Comparison of ENCODE assay signal across 19 cellular contexts in genomic region chr3:13620281-13620680, GRCh38.
"Had no signal": no experiment of that assay in that cellular context is flagged by ENCODE, and none has a peak within 500 bp of the region (broad histone marks: within the 10 kb centered on the region; RNA-seq: fewer than 3 reads in every experiment).

No MANE protein-coding gene starts in this region.

- H3K4me3 ChIP-seq: dorsolateral prefrontal cortex, lung, prostate gland, right atrium auricular region, smooth muscle cell, thoracic aorta, tibial nerve, upper lobe of left lung had no signal

- H3K27ac Mint-ChIP-seq: memory B cell had no signal

- H3K36me3 Mint-ChIP-seq: natural killer cell treated with Interleukin-12 subunit alpha and Interleukin-12 subunit beta and Interleukin-15 and Interleukin-18, amount 100 ng/mL, for 72 hours had no signal

- H3K9me3 Mint-ChIP-seq: natural killer cell treated with Interleukin-12 subunit alpha and Interleukin-12 subunit beta and Interleukin-15 and Interleukin-18, amount 100 ng/mL, for 72 hours had no signal

- H3K27me3 ChIP-seq: dorsolateral prefrontal cortex, right atrium auricular region, tibial nerve, upper lobe of left lung had no signal

- ATAC-seq: left ventricle myocardium superior; natural killer cell treated with Interleukin-12 subunit alpha and Interleukin-12 subunit beta and Interleukin-15 and Interleukin-18, amount 100 ng/mL, for 72 hours; sciatic nerve; stimulated activated effector memory CD8-positive, alpha-beta T cell treated with anti-CD3 and anti-CD28 coated beads, Interleukin-12 subunit alpha, Interleukin-12 subunit beta, amount 100 ng/mL, for 72 hours had no signal

- H3K4me3 Mint-ChIP-seq: memory B cell; natural killer cell treated with Interleukin-12 subunit alpha and Interleukin-12 subunit beta and Interleukin-15 and Interleukin-18, amount 100 ng/mL, for 72 hours; neural crest cell; stimulated activated effector memory CD8-positive, alpha-beta T cell treated with anti-CD3 and anti-CD28 coated beads, Interleukin-12 subunit alpha, Interleukin-12 subunit beta, amount 100 ng/mL, for 72 hours had no signal

- H3K4me1 ChIP-seq: prostate gland had no signal

- H3K36me3 ChIP-seq: prostate gland, thoracic aorta, upper lobe of left lung had no signal

- H3K9me3 ChIP-seq: prostate gland, right atrium auricular region, thoracic aorta, tibial nerve, upper lobe of left lung had no signal

- H3K27ac ChIP-seq: dorsolateral prefrontal cortex, prostate gland, right atrium auricular region, thoracic aorta, tibial nerve, upper lobe of left lung had no signal

- H3K4me2 ChIP-seq: smooth muscle cell had no signal

- H3K27me3 Mint-ChIP-seq: natural killer cell treated with Interleukin-12 subunit alpha and Interleukin-12 subunit beta and Interleukin-15 and Interleukin-18, amount 100 ng/mL, for 72 hours had no signal

- DNase-seq: effector CD4-positive, alpha-beta T cell; hypothalamus; left ventricle myocardium superior; stimulated activated CD4-positive, alpha-beta T cell treated with anti-CD3 and anti-CD28 coated beads, Interleukin-2, amount 100 ng/mL, for 24 hours; stimulated activated CD4-positive, alpha-beta T cell treated with anti-CD3 and anti-CD28 coated beads, Interleukin-4, amount 100 ng/mL, for 24 hours; stimulated activated naive CD4-positive, alpha-beta T cell treated with Interleukin-2 at 50 U/mL for 16 hours had no signal
